In the genomic region with DNA sequence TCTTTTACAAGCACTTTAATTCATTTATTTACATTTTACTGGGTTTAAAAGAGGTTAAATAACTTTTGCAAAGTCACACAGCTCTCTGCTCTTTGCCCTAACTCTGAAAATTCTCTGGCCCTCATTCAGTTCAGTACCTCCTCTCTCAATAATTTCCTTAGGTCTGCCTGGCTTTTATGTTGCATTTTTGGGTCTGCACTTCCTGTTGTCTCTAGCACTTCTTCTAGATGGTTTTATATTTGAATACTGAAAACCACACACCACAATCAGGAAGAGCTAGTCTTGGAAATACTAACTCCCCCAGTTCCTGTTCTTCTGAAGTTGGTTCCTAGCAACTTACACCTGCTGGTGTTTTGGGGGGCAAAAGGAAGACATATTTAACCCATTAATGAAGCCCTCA, we compare ENCODE assay signal across 29 cellular contexts.
"Had no signal": no experiment of that assay in that cellular context is flagged by ENCODE, and none has a peak within 500 bp of the region (broad histone marks: within the 10 kb centered on the region; RNA-seq: fewer than 3 reads in every experiment).

No MANE protein-coding gene starts in this region.

- H3K4me1 ChIP-seq: gastrocnemius medialis, left lung, lower lobe of right lung, right atrium auricular region, uterus had no signal

- H3K4me2 ChIP-seq: smooth muscle cell had no signal

- FAIRE-seq: islet of Langerhans had no signal

- H3K27me3 ChIP-seq: gastrocnemius medialis, left lung, right atrium auricular region, uterus had no signal

- H3K4me3 ChIP-seq: gastrocnemius medialis, left lung, lower lobe of right lung, right atrium auricular region, smooth muscle cell, uterus had no signal

- H3K27me3 Mint-ChIP-seq: activated CD4-positive, alpha-beta T cell treated with anti-CD3 and anti-CD28 coated beads, Interleukin-2, amount 10 ng/mL, durations not matched to agents 7 days and 5 days; activated CD8-positive, alpha-beta memory T cell treated with anti-CD3 and anti-CD28 coated beads, Interleukin-2, amount 10 ng/mL, durations not matched to agents 7 days and 5 days; effector memory CD8-positive, alpha-beta T cell; stimulated activated memory B cell treated with anti-CD40 and anti-IgM and Interleukin-4, amounts not matched to agents 10 μg/mL and 1 μg/mL and 100 μg/mL, for 72 hours; stimulated activated naive CD8-positive, alpha-beta T cell treated with anti-CD3 and anti-CD28 coated beads, Interleukin-15, amount 100 ng/mL, for 72 hours; type B pancreatic cell had no signal

- H3K36me3 ChIP-seq: gastrocnemius medialis, left lung, lower lobe of right lung, right atrium auricular region, uterus had no signal

- H3K4me3 Mint-ChIP-seq: activated CD4-positive, alpha-beta memory T cell treated with anti-CD3 and anti-CD28 coated beads, Interleukin-2, amount 10 ng/mL, durations not matched to agents 7 days and 5 days; activated CD4-positive, alpha-beta T cell treated with anti-CD3 and anti-CD28 coated beads, Interleukin-2, amount 10 ng/mL, durations not matched to agents 7 days and 5 days; activated CD8-positive, alpha-beta memory T cell treated with anti-CD3 and anti-CD28 coated beads, Interleukin-2, amount 10 ng/mL, durations not matched to agents 7 days and 5 days; effector memory CD8-positive, alpha-beta T cell; natural killer cell treated with Interleukin-12 subunit alpha and Interleukin-12 subunit beta and Interleukin-15 and Interleukin-18, amount 100 ng/mL, for 72 hours; stimulated activated memory B cell treated with anti-CD40 and anti-IgM and Interleukin-4, amounts not matched to agents 10 μg/mL and 1 μg/mL and 100 μg/mL, for 72 hours; type B pancreatic cell; WTC11 had no signal

- H3K36me3 Mint-ChIP-seq: activated CD8-positive, alpha-beta memory T cell treated with anti-CD3 and anti-CD28 coated beads, Interleukin-2, amount 10 ng/mL, durations not matched to agents 7 days and 5 days; natural killer cell treated with Interleukin-12 subunit alpha and Interleukin-12 subunit beta and Interleukin-15 and Interleukin-18, amount 100 ng/mL, for 72 hours; stimulated activated memory B cell treated with anti-CD40 and anti-IgM and Interleukin-4, amounts not matched to agents 10 μg/mL and 1 μg/mL and 100 μg/mL, for 72 hours; type B pancreatic cell; WTC11 had no signal

- H3K27ac Mint-ChIP-seq: activated CD4-positive, alpha-beta memory T cell treated with anti-CD3 and anti-CD28 coated beads, Interleukin-2, amount 10 ng/mL, durations not matched to agents 7 days and 5 days; activated CD4-positive, alpha-beta T cell treated with anti-CD3 and anti-CD28 coated beads, Interleukin-2, amount 10 ng/mL, durations not matched to agents 7 days and 5 days; activated CD8-positive, alpha-beta memory T cell treated with anti-CD3 and anti-CD28 coated beads, Interleukin-2, amount 10 ng/mL, durations not matched to agents 7 days and 5 days; effector memory CD8-positive, alpha-beta T cell; natural killer cell treated with Interleukin-12 subunit alpha and Interleukin-12 subunit beta and Interleukin-15 and Interleukin-18, amount 100 ng/mL, for 72 hours; stimulated activated memory B cell treated with anti-CD40 and anti-IgM and Interleukin-4, amounts not matched to agents 10 μg/mL and 1 μg/mL and 100 μg/mL, for 72 hours; type B pancreatic cell; WTC11 had no signal

- H3K4me1 Mint-ChIP-seq: activated CD4-positive, alpha-beta memory T cell treated with anti-CD3 and anti-CD28 coated beads, Interleukin-2, amount 10 ng/mL, durations not matched to agents 7 days and 5 days; stimulated activated memory B cell treated with anti-CD40 and anti-IgM and Interleukin-4, amounts not matched to agents 10 μg/mL and 1 μg/mL and 100 μg/mL, for 72 hours; WTC11 had no signal

- ATAC-seq: activated CD8-positive, alpha-beta memory T cell treated with anti-CD3 and anti-CD28 coated beads, Interleukin-2, amount 10 ng/mL, durations not matched to agents 7 days and 5 days; effector memory CD8-positive, alpha-beta T cell; gastrocnemius medialis; left lung; lower lobe of right lung; natural killer cell treated with Interleukin-12 subunit alpha and Interleukin-12 subunit beta and Interleukin-15 and Interleukin-18, amount 100 ng/mL, for 72 hours; stimulated activated memory B cell treated with anti-CD40 and anti-IgM and Interleukin-4, amounts not matched to agents 10 μg/mL and 1 μg/mL and 100 μg/mL, for 72 hours; stimulated activated naive CD8-positive, alpha-beta T cell treated with anti-CD3 and anti-CD28 coated beads, Interleukin-15, amount 100 ng/mL, for 72 hours; WTC11 had no signal

- H3K9me3 Mint-ChIP-seq: activated CD4-positive, alpha-beta memory T cell treated with anti-CD3 and anti-CD28 coated beads, Interleukin-2, amount 10 ng/mL, durations not matched to agents 7 days and 5 days; activated CD4-positive, alpha-beta T cell treated with anti-CD3 and anti-CD28 coated beads, Interleukin-2, amount 10 ng/mL, durations not matched to agents 7 days and 5 days; natural killer cell treated with Interleukin-12 subunit alpha and Interleukin-12 subunit beta and Interleukin-15 and Interleukin-18, amount 100 ng/mL, for 72 hours; stimulated activated memory B cell treated with anti-CD40 and anti-IgM and Interleukin-4, amounts not matched to agents 10 μg/mL and 1 μg/mL and 100 μg/mL, for 72 hours; stimulated activated naive CD8-positive, alpha-beta T cell treated with anti-CD3 and anti-CD28 coated beads, Interleukin-15, amount 100 ng/mL, for 72 hours; type B pancreatic cell; WTC11 had no signal

- H3K27ac ChIP-seq: gastrocnemius medialis, left lung, lower lobe of right lung, right atrium auricular region, uterus had no signal

- H3K9me3 ChIP-seq: gastrocnemius medialis, left lung, lower lobe of right lung, right atrium auricular region, uterus had no signal

- DNase-seq: activated CD4-positive, alpha-beta memory T cell treated with anti-CD3 and anti-CD28 coated beads, Interleukin-2, amount 10 ng/mL, durations not matched to agents 7 days and 5 days; activated CD4-positive, alpha-beta T cell treated with anti-CD3 and anti-CD28 coated beads for 1 hour; activated CD4-positive, alpha-beta T cell treated with anti-CD3 and anti-CD28 coated beads, Interleukin-2, amount 10 ng/mL, durations not matched to agents 7 days and 5 days; activated CD8-positive, alpha-beta memory T cell treated with anti-CD3 and anti-CD28 coated beads, Interleukin-2, amount 10 ng/mL, durations not matched to agents 7 days and 5 days; activated naive CD4-positive, alpha-beta T cell treated with Interleukin-2 at 50 U/mL for 16 hours; activated T-cell treated with anti-CD3 and anti-CD28 coated beads, Interleukin-2, amount 50 U/mL, for 48 hours; amygdala; caudate nucleus; cortex of kidney; effector memory CD8-positive, alpha-beta T cell; erythroblast; gastrocnemius medialis; glutamatergic neuron; left lung; lower lobe of right lung; mesendoderm; stimulated activated CD4-positive, alpha-beta T cell treated with anti-CD3 and anti-CD28 coated beads, Interleukin-1b, Interleukin-23, amount 100 ng/mL, for 48 hours; stimulated activated CD4-positive, alpha-beta T cell treated with anti-CD3 and anti-CD28 coated beads, Interleukin-4, amount 100 ng/mL, for 4 hours; stimulated activated CD8-positive, alpha-beta memory T cell treated with anti-CD3 and anti-CD28 coated beads, Interleukin-4, amount 100 ng/mL, for 48 hours; stimulated activated naive CD8-positive, alpha-beta T cell treated with anti-CD3 and anti-CD28 coated beads, Interleukin-15, amount 100 ng/mL, for 72 hours; substantia nigra; uterus had no signal
